Comparison of ENCODE assay signal across 8 cellular contexts in genomic region chr16:88650749-88651275, GRCh38. TPM values are rescaled to one million over a fixed set of nuclear protein-coding genes. Genes with fewer than 3 reads are reported as not detected.
DNase-seq lines count a peak whose midpoint lies in the region; ATAC-seq lines count a peak whose summit lies in the region.

CYBA (minus strand) TSS chr16:88651053; CDS start chr16:88651013, 40 bp downstream.

- no peaks in the 10 kb centered on the region for H3K9me3 ChIP-seq in CD4-positive, CD25-positive, alpha-beta regulatory T cell (ENCODE audit: control insufficient read depth in 2 of 2, low read length in 2 of 2)
- H3K9me3 ChIP-seq in iPS DF 6.9 (ENCODE audit: control insufficient read depth, insufficient read depth, low read length) (no peaks in the 10 kb centered on the region), SJCRH30 (replicated peaks) (no peaks in the 10 kb centered on the region)

- ATAC-seq in CD4-positive, CD25-positive, alpha-beta regulatory T cell (ENCODE audit: low read depth in 2 of 2), result peak; percentile 83 to 85
- peak; percentile 68 for ATAC-seq in GM19324 (IDR thresholded peaks at IDR 0.05; ENCODE audit: low FRiP score, unreplicated experiment)
- peak; percentile 37 for ATAC-seq in HG03457 (IDR thresholded peaks at IDR 0.05; ENCODE audit: unreplicated experiment)

- peak within 1 kb of the TSS; percentile 67 for H3K4me3 ChIP-seq in CD4-positive, CD25-positive, alpha-beta regulatory T cell (ENCODE audit: low read depth, low read length)
- H3K4me3 ChIP-seq in iPS DF 6.9 (ENCODE audit: low read length) (peak within 1 kb of the TSS; percentile 57), skin epidermis (peak within 1 kb of the TSS; percentile 45 to 93 (median 80)), SJCRH30 (no peak within 1 kb of the TSS)

- H3K4me3 Mint-ChIP-seq in CD4-positive, CD25-positive, alpha-beta regulatory T cell, result peak within 1 kb of the TSS; percentile 91 to 97 (median 94)

- peak; percentile 77 to 89 (median 79) for DNase-seq in CD4-positive, CD25-positive, alpha-beta regulatory T cell
- DNase-seq in T-helper 1 cell, result peak; percentile 66 to 89 (median 75)
- peak in 30 of 56 donors; percentile 7 to 55 (median 22) for DNase-seq in amygdala (lab: John Stamatoyannopoulos, UW)
- no peak for DNase-seq in iPS DF 6.9 (ENCODE audit: low read depth, low spot score)
- no peak for DNase-seq in SJCRH30

- H3K4me1 ChIP-seq in CD4-positive, CD25-positive, alpha-beta regulatory T cell (ENCODE audit: control insufficient read depth, insufficient read depth, low read length, poor library complexity, severe bottlenecking), result peaks cover 44% of the 10 kb centered on the region
- H3K4me1 ChIP-seq in iPS DF 6.9 (ENCODE audit: control insufficient read depth, insufficient read depth, low read length), result peaks cover 4% of the 10 kb centered on the region
- peaks cover 9% of the 10 kb centered on the region; the same call in 1 of the 2 replicates for H3K4me1 ChIP-seq in SJCRH30

- peaks cover 9% of the 10 kb centered on the region for H3K36me3 Mint-ChIP-seq in CD4-positive, CD25-positive, alpha-beta regulatory T cell

- H3K4me1 Mint-ChIP-seq in CD4-positive, CD25-positive, alpha-beta regulatory T cell, result peaks cover 0 to 26% (median 7%) of the 10 kb centered on the region in 4 donors

- peaks cover 0 to 4% (median 0%) of the 10 kb centered on the region in 7 donors for H3K9me3 Mint-ChIP-seq in CD4-positive, CD25-positive, alpha-beta regulatory T cell

- no peaks in the 10 kb centered on the region for H3K36me3 ChIP-seq in CD4-positive, CD25-positive, alpha-beta regulatory T cell (ENCODE audit: control insufficient read depth, insufficient read depth, low read length)
- peaks cover 20% of the 10 kb centered on the region for H3K36me3 ChIP-seq in iPS DF 6.9 (ENCODE audit: control insufficient read depth, insufficient read depth, low read length)
- no peaks in the 10 kb centered on the region for H3K36me3 ChIP-seq in SJCRH30

- H3K27ac ChIP-seq in CD4-positive, CD25-positive, alpha-beta regulatory T cell (ENCODE audit: insufficient read depth, low read length, poor library complexity, severe bottlenecking), result peak within 1 kb of the TSS; percentile 92
- no peak within 1 kb of the TSS for H3K27ac ChIP-seq in iPS DF 6.9 (ENCODE audit: low read length)
- H3K27ac ChIP-seq in skin epidermis, result peak within 1 kb of the TSS; percentile 14 to 97 (median 83)
- H3K27ac ChIP-seq in SJCRH30, result no peak within 1 kb of the TSS

- H3K27ac Mint-ChIP-seq in CD4-positive, CD25-positive, alpha-beta regulatory T cell, result peak within 1 kb of the TSS; percentile 38 to 97 (median 92)

- H3K27me3 ChIP-seq in CD4-positive, CD25-positive, alpha-beta regulatory T cell (ENCODE audit: control insufficient read depth, insufficient read depth, low read length), result no peaks in the 10 kb centered on the region
- H3K27me3 ChIP-seq in iPS DF 6.9 (ENCODE audit: control insufficient read depth, insufficient read depth, low read length) (no peaks in the 10 kb centered on the region), SJCRH30 (no peaks in the 10 kb centered on the region)

- H3K27me3 Mint-ChIP-seq in CD4-positive, CD25-positive, alpha-beta regulatory T cell, result no peaks in the 10 kb centered on the region

- no CpG with 5 or more reads among the region's 41 CpGs for WGBS in iPS DF 6.9 (ENCODE audit: insufficient coverage, insufficient read length)

RNA-seq across cellular contexts. Expression of gene CYBA, which starts in this region (rescaled TPM):
- 351 TPM for total RNA-seq in CD4-positive, CD25-positive, alpha-beta regulatory T cell
- 100 to 1,000 TPM; 707 to 964 (median 782) TPM for polyA plus RNA-seq in CD4-positive, CD25-positive, alpha-beta regulatory T cell
- total RNA-seq in SJCRH30 (2014; rRNA removed; shearing (Covaris generic)), result 0.24 and 0.76 TPM in 2 replicates

Comparison
In these comparisons a context has a peak if more than half of its experiments do, and no peak if none do; other contexts are left out.
1. RNA of gene CYBA (total RNA-seq): 351 TPM in CD4-positive, CD25-positive, alpha-beta regulatory T cell (single experiment); 0.24 to 0.76 TPM in SJCRH30; every median in the first group is over 100 times any median in the second.
2. DNase-seq: peak in CD4-positive, CD25-positive, alpha-beta regulatory T cell (3 of 3), T-helper 1 cell (5 of 5) and amygdala (30 of 56); none in iPS DF 6.9 (single experiment) and SJCRH30 (0 of 2).
3. H3K27ac ChIP-seq: peak in CD4-positive, CD25-positive, alpha-beta regulatory T cell (single experiment) and skin epidermis (21 of 21); none in iPS DF 6.9 (single experiment) and SJCRH30 (single experiment).
4. Peak in every context shown above with its lines, with median percentiles within 50 percentile points of each other: ATAC-seq.